ENCODE assay signal across 18 cellular contexts in genomic region chr9:109289186-109289585, GRCh38. TPM values are rescaled to one million over a fixed set of nuclear protein-coding genes. Genes with fewer than 3 reads are reported as not detected.
DNase-seq lines count a peak whose midpoint lies in the region; ATAC-seq and TF ChIP-seq lines count a peak whose summit lies in the region.
"Had no signal": no experiment of that assay in that cellular context is flagged by ENCODE, and none has a peak within 500 bp of the region (broad histone marks: within the 10 kb centered on the region; RNA-seq: fewer than 3 reads in every experiment).

No MANE protein-coding gene starts in this region.

- no peak for TF ChIP-seq EP300 in stomach (IDR thresholded peaks at IDR 0.05)

- H3K27ac Mint-ChIP-seq in effector memory CD8-positive, alpha-beta T cell = no peak overlapping the region
- H3K27ac Mint-ChIP-seq: CD8-positive, alpha-beta memory T cell; HFFc6 had no signal

- TF ChIP-seq CTCF in stomach (IDR thresholded peaks at IDR 0.05) = no peak

- peak overlapping the region in 3 of 5 donors; percentile 21 to 43 (median 27) for H3K27ac ChIP-seq in stomach
- H3K27ac ChIP-seq: 22Rv1 had no signal

- no peak for TF ChIP-seq POLR2A in stomach (IDR thresholded peaks at IDR 0.05)

- H3K4me3 ChIP-seq in stomach = no peak overlapping the region
- H3K4me3 ChIP-seq: GM12878 had no signal

- no peak overlapping the region for H3K4me3 Mint-ChIP-seq in effector memory CD8-positive, alpha-beta T cell
- H3K4me3 Mint-ChIP-seq: CD8-positive, alpha-beta memory T cell; HFFc6 had no signal

- intact Hi-C loops in left colon (cut with DNase I, micrococcal nuclease) (no loop called here), stomach (cut with DNase I; ENCODE audit: low total_unique reads) (no loop called here)

- H3K4me1 ChIP-seq in stomach = peaks cover 12 to 16% (median 15%) of the 10 kb centered on the region in 4 donors

- no peaks in the 10 kb centered on the region for H3K9me3 ChIP-seq in stomach

- H3K4me1 Mint-ChIP-seq in effector memory CD8-positive, alpha-beta T cell (ENCODE audit: low read depth in 2 of 2) = no peaks in the 10 kb centered on the region
- H3K4me1 Mint-ChIP-seq: CD8-positive, alpha-beta memory T cell had no signal

- H3K27me3 Mint-ChIP-seq in effector memory CD8-positive, alpha-beta T cell = peaks cover 0 to 9% of the 10 kb centered on the region in 2 donors

- H3K36me3 Mint-ChIP-seq in effector memory CD8-positive, alpha-beta T cell (ENCODE audit: insufficient read depth) = no peaks in the 10 kb centered on the region
- H3K36me3 Mint-ChIP-seq: CD8-positive, alpha-beta memory T cell had no signal

- peak; percentile 7 for DNase-seq in DMS 273 (lab: John Stamatoyannopoulos, UW; ENCODE audit: unreplicated experiment)
- no peak for DNase-seq in DMS 273 treated with DMSO at 0.1 percent for 48 hours (lab: John Stamatoyannopoulos, UW)
- peak; percentile 57 for DNase-seq in NCI-H2029 (lab: John Stamatoyannopoulos, UW)
- DNase-seq in left colon = peak in 1 of 2 donors; percentile 38
- DNase-seq in stomach = no peak
- DNase-seq in stimulated activated naive CD4-positive, alpha-beta T cell (lab: John Stamatoyannopoulos, UW) = no peak
- DNase-seq in occipital lobe (lab: John Stamatoyannopoulos, UW) = no peak
- DNase-seq in effector memory CD8-positive, alpha-beta T cell = no peak
- DNase-seq: CD8-positive, alpha-beta memory T cell; GOT3; HFFc6; Karpas-422; NCI-H1417; NCI-H1930; NCI-H524; SIG-M5 had no signal

- no peaks in the 10 kb centered on the region for H3K36me3 ChIP-seq in stomach

- no peaks in the 10 kb centered on the region for H3K9me3 Mint-ChIP-seq in effector memory CD8-positive, alpha-beta T cell
- H3K9me3 Mint-ChIP-seq: CD8-positive, alpha-beta memory T cell; HFFc6 had no signal

- no peaks in the 10 kb centered on the region for H3K27me3 ChIP-seq in stomach

- WGBS in stomach, 5 donors = 30 to 46% (median 32%) methylated on average over 5 of the region's 5 CpGs

- peak; percentile 77 for ATAC-seq in left colon
- ATAC-seq in effector memory CD8-positive, alpha-beta T cell (replicated peaks) = no peak
- ATAC-seq: GM12878 had no signal

RNA-seq across cellular contexts. Expression of gene EPB41L4B, which starts 31.7 kb away (rescaled TPM):
- total RNA-seq in left colon (100 to 1,000 TPM; 147 to 150 TPM), stomach (10 to 100 TPM; 12.3 to 52.4 (median 26.1) TPM), occipital lobe (3.7 TPM)
- 10 to 100 TPM in 2 of 3 donors, 1 to 10 TPM in 1; 9.2 to 44.3 (median 22.8) TPM for polyA plus RNA-seq in stomach
- polyA plus RNA-seq: CD8-positive, alpha-beta memory T cell had no signal

Comparison
In these comparisons a context has a peak if more than half of its experiments do, and no peak if none do; other contexts are left out.
1. DNase-seq: peak in DMS 273 (single experiment) and NCI-H2029 (single experiment); none in DMS 273 treated with DMSO at 0.1 percent for 48 hours (single experiment), stomach (single experiment), stimulated activated naive CD4-positive, alpha-beta T cell (0 of 6), occipital lobe (single experiment) and effector memory CD8-positive, alpha-beta T cell (0 of 3).